ENCODE assay signal across 16 cellular contexts in genomic region chr21:37202221-37202805, GRCh38.
DNase-seq lines count a peak whose midpoint lies in the region; FAIRE-seq and TF ChIP-seq lines count a peak whose summit lies in the region.
"Had no signal": no experiment of that assay in that cellular context is flagged by ENCODE, and none has a peak within 500 bp of the region (broad histone marks: within the 10 kb centered on the region; RNA-seq: fewer than 3 reads in every experiment).

No MANE protein-coding gene starts in this region.

- no peak overlapping the region for H3K9ac ChIP-seq in smooth muscle cell (ENCODE audit: low read depth)

- H3K4me1 Mint-ChIP-seq in activated CD4-positive, alpha-beta memory T cell treated with anti-CD3 and anti-CD28 coated beads for 36 hours (ENCODE audit: low read depth), result peaks cover 2% of the 10 kb centered on the region

- H3K27me3 ChIP-seq in A673 (replicated peaks; ENCODE audit: insufficient read depth, low read depth, low read length, poor library complexity) (no peaks in the 10 kb centered on the region), smooth muscle cell (ENCODE audit: low read depth) (no peaks in the 10 kb centered on the region)
- H3K27me3 ChIP-seq: MG63, SJSA1 had no signal

- TF ChIP-seq CTCF in A673 (conservative IDR thresholded peaks at IDR 0.05; ENCODE audit: low read depth, low read length) (no peak), smooth muscle cell (IDR thresholded peaks at IDR 0.05; ENCODE audit: borderline replicate concordance, insufficient read depth, poor library complexity, severe bottlenecking) (no peak)

- no peaks in the 10 kb centered on the region for H3K79me2 ChIP-seq in smooth muscle cell (ENCODE audit: low read depth)

- 90% methylated on average over 9 of the region's 9 CpGs for WGBS in smooth muscle cell (ENCODE audit: low lambda C conversion rate)

- FAIRE-seq in GM12892 (lab: Jason Lieb, UNC), result peak; percentile 9
- FAIRE-seq: H1 had no signal

- POLR2A ChIA-PET in A673 (lab: Charles Lee; ENCODE audit: low non-redundant PET), result no interaction called here
- POLR2A ChIA-PET in activated CD4-positive, alpha-beta memory T cell treated with anti-CD3 and anti-CD28 coated beads for 36 hours (lab: Charles Lee), result interaction anchor here (0.5 kb wide), 1 partner anchor 22 kb away, joined by 3 read pairs; no protein-coding TSS in a partner anchor

- TSS peak; percentile 69 for BruUV-seq in A673 (replicated peaks; lab: Mats Ljungman, UMichigan)

- H3K4me1 ChIP-seq in A673 (ENCODE audit: insufficient read depth, low read length, poor library complexity, severe bottlenecking) (no peaks in the 10 kb centered on the region), smooth muscle cell (ENCODE audit: low read depth) (no peaks in the 10 kb centered on the region)

- no peak overlapping the region for H3K27ac Mint-ChIP-seq in activated CD4-positive, alpha-beta memory T cell treated with anti-CD3 and anti-CD28 coated beads for 36 hours

- no peak overlapping the region for H2AFZ ChIP-seq in smooth muscle cell (ENCODE audit: low read depth)

- H3K9me3 ChIP-seq in A673 (ENCODE audit: low read depth, low read length, poor library complexity, severe bottlenecking), result no peaks in the 10 kb centered on the region
- H3K9me3 ChIP-seq in smooth muscle cell (replicated peaks; ENCODE audit: low read depth), result no peaks in the 10 kb centered on the region
- H3K9me3 ChIP-seq: MG63, SJSA1 had no signal

- peaks cover 6% of the 10 kb centered on the region for H3F3A ChIP-seq in smooth muscle cell (ENCODE audit: low read depth)

- H3K36me3 ChIP-seq in A673 (ENCODE audit: insufficient read depth, low read length, poor library complexity, severe bottlenecking), result peaks cover 39% of the 10 kb centered on the region
- peaks cover 36% of the 10 kb centered on the region for H3K36me3 ChIP-seq in smooth muscle cell (ENCODE audit: low read depth)

- peaks cover 33% of the 10 kb centered on the region for H3K36me3 Mint-ChIP-seq in activated CD4-positive, alpha-beta memory T cell treated with anti-CD3 and anti-CD28 coated beads for 36 hours

- no peak overlapping the region for H3K4me3 Mint-ChIP-seq in activated CD4-positive, alpha-beta memory T cell treated with anti-CD3 and anti-CD28 coated beads for 36 hours

- intact Hi-C loops in A673 (cut with micrococcal nuclease; ENCODE audit: unreplicated experiment), result no loop called here
- intact Hi-C loops in activated CD4-positive, alpha-beta memory T cell treated with anti-CD3 and anti-CD28 coated beads for 36 hours (cut with micrococcal nuclease), result no loop called here

- no peaks in the 10 kb centered on the region for H3K27me3 Mint-ChIP-seq in activated CD4-positive, alpha-beta memory T cell treated with anti-CD3 and anti-CD28 coated beads for 36 hours

- in situ Hi-C loops in SK-MEL-5 (cut with HindIII; ENCODE audit: low pct_unique_long_range_greater_than_20kb, low sequenced_read_pairs), result no loop called here

- H4K20me1 ChIP-seq in smooth muscle cell (ENCODE audit: low read depth), result peaks cover 30% of the 10 kb centered on the region

- H3K4me3 ChIP-seq in A673 (ENCODE audit: low read depth, low read length, poor library complexity, severe bottlenecking) (no peak overlapping the region), smooth muscle cell (no peak overlapping the region)
- H3K4me3 ChIP-seq: MG63, SJSA1 had no signal

- no peak for DNase-seq in A673 (ENCODE audit: low spot score)
- no peak for DNase-seq in GM12892 (ENCODE audit: insufficient read length)
- DNase-seq in SK-MEL-5 (ENCODE audit: low read depth, low spot score), result peak; percentile 95
- DNase-seq in foreskin melanocyte, result peak; percentile 99
- DNase-seq in smooth muscle cell (lab: John Stamatoyannopoulos, UW; ENCODE audit: unreplicated experiment), result no peak
- DNase-seq in stimulated activated CD4-positive, alpha-beta T cell treated with anti-CD3 and anti-CD28 coated beads, Interleukin-2, amount 100 ng/mL, for 48 hours, result no peak
- DNase-seq in activated CD4-positive, alpha-beta memory T cell treated with anti-CD3 and anti-CD28 coated beads for 36 hours, result no peak
- DNase-seq: DMS153, MG63, NCI-H1092 treated with DMSO at 0.1 percent for 48 hours, NCI-H2107, NCI-H2227 treated with DMSO at 0.1 percent for 48 hours, NCI-H524 had no signal

- TF ChIP-seq POLR2A in GM12892 (IDR thresholded peaks at IDR 0.05; ENCODE audit: low read depth, low read length), result no peak

- H3K4me2 ChIP-seq in smooth muscle cell, result no peak overlapping the region

- no peak overlapping the region for H3K27ac ChIP-seq in A673 (ENCODE audit: low read depth, low read length, poor library complexity, severe bottlenecking)
- no peak overlapping the region for H3K27ac ChIP-seq in smooth muscle cell (ENCODE audit: low read depth)
- H3K27ac ChIP-seq: C4-2B, SJSA1 had no signal

- H3K9me3 Mint-ChIP-seq in activated CD4-positive, alpha-beta memory T cell treated with anti-CD3 and anti-CD28 coated beads for 36 hours, result no peaks in the 10 kb centered on the region

- CTCF ChIA-PET in A673 (lab: Charles Lee), result no interaction called here
- CTCF ChIA-PET in activated CD4-positive, alpha-beta memory T cell treated with anti-CD3 and anti-CD28 coated beads for 36 hours (lab: Charles Lee), result no interaction called here

Comparison
In these comparisons a context has a peak if more than half of its experiments do, and no peak if none do; other contexts are left out.
1. DNase-seq: peak in SK-MEL-5 (single experiment) and foreskin melanocyte (single experiment); none in A673 (single experiment), GM12892 (single experiment), smooth muscle cell (single experiment), stimulated activated CD4-positive, alpha-beta T cell treated with anti-CD3 and anti-CD28 coated beads, Interleukin-2, amount 100 ng/mL, for 48 hours (0 of 2) and activated CD4-positive, alpha-beta memory T cell treated with anti-CD3 and anti-CD28 coated beads for 36 hours (single experiment).